ENCODE assay signal across 21 cellular contexts in genomic region chrX:63855896-63856295, GRCh38.
DNase-seq lines count a peak whose midpoint lies in the region; ATAC-seq and TF ChIP-seq lines count a peak whose summit lies in the region.
"Had no signal": no experiment of that assay in that cellular context is flagged by ENCODE, and none has a peak within 500 bp of the region (broad histone marks: within the 10 kb centered on the region; RNA-seq: fewer than 3 reads in every experiment).

No MANE protein-coding gene starts in this region.

- no peak for TF ChIP-seq CTCF in WERI-Rb-1 (IDR thresholded peaks at IDR 0.05; ENCODE audit: low read depth, low read length)
- TF ChIP-seq CTCF in fibroblast of mammary gland (conservative IDR thresholded peaks at IDR 0.05; ENCODE audit: control insufficient read depth, insufficient read depth, low read depth, low read length): no peak

- H3K9me3 ChIP-seq in WERI-Rb-1 (ENCODE audit: severe bottlenecking): no peaks in the 10 kb centered on the region
- H3K9me3 ChIP-seq: esophagus muscularis mucosa, heart left ventricle, psoas muscle had no signal

- no peaks in the 10 kb centered on the region for H3K36me3 ChIP-seq in WERI-Rb-1
- H3K36me3 ChIP-seq: esophagus muscularis mucosa, heart left ventricle had no signal

- no peak for ATAC-seq in HG02852 (IDR thresholded peaks at IDR 0.05; ENCODE audit: unreplicated experiment)
- ATAC-seq: heart left ventricle, psoas muscle had no signal

- peak overlapping the region; percentile 32 for H3K27ac ChIP-seq in WERI-Rb-1
- H3K27ac ChIP-seq: 22Rv1, esophagus muscularis mucosa, heart left ventricle, psoas muscle had no signal

- DNase-seq in NCI-H82 (lab: John Stamatoyannopoulos, UW): peak; percentile 28
- DNase-seq in NCI-H82 treated with DMSO at 0.1 percent for 48 hours (lab: John Stamatoyannopoulos, UW; ENCODE audit: unreplicated experiment): no peak
- no peak for DNase-seq in WERI-Rb-1
- peak; percentile 27 for DNase-seq in fibroblast of mammary gland (ENCODE audit: low read depth)
- no peak for DNase-seq in SHP77 treated with DMSO at 0.1 percent for 48 hours (lab: John Stamatoyannopoulos, UW)
- DNase-seq in NCI-H2227 (lab: John Stamatoyannopoulos, UW; ENCODE audit: unreplicated experiment): no peak
- no peak for DNase-seq in NCI-H446 (lab: John Stamatoyannopoulos, UW)
- DNase-seq: activated CD8-positive, alpha-beta memory T cell treated with anti-CD3 and anti-CD28 coated beads, Interleukin-2, amount 50 U/mL, for 48 hours; C1 segment of cervical spinal cord; effector CD4-positive, alpha-beta T cell; heart left ventricle; NCI-H1436 treated with DMSO at 0.1 percent for 48 hours; NCI-H774; OCI-M1; psoas muscle; stimulated activated CD4-positive, alpha-beta T cell treated with anti-CD3 and anti-CD28 coated beads, Interleukin-4, amount 100 ng/mL, for 1 hour; T-helper 2 cell had no signal

- H3K27me3 ChIP-seq in WERI-Rb-1 (ENCODE audit: insufficient read depth, low read depth, severe bottlenecking): no peaks in the 10 kb centered on the region
- H3K27me3 ChIP-seq: esophagus muscularis mucosa had no signal

- H3K4me3 ChIP-seq in WERI-Rb-1 (ENCODE audit: low read depth, low read length): no peak overlapping the region
- no peak overlapping the region for H3K4me3 ChIP-seq in fibroblast of mammary gland (ENCODE audit: control insufficient read depth, low read depth, low read length)
- H3K4me3 ChIP-seq: esophagus muscularis mucosa, heart left ventricle, psoas muscle, smooth muscle cell had no signal

Comparison
In these comparisons a context has a peak if more than half of its experiments do, and no peak if none do; other contexts are left out.
1. DNase-seq: peak in NCI-H82 (single experiment) and fibroblast of mammary gland (single experiment); none in NCI-H82 treated with DMSO at 0.1 percent for 48 hours (single experiment), WERI-Rb-1 (single experiment), SHP77 treated with DMSO at 0.1 percent for 48 hours (single experiment), NCI-H2227 (single experiment) and NCI-H446 (0 of 2).